Comparison of ENCODE assay signal across 1 cellular context in the genomic region with DNA sequence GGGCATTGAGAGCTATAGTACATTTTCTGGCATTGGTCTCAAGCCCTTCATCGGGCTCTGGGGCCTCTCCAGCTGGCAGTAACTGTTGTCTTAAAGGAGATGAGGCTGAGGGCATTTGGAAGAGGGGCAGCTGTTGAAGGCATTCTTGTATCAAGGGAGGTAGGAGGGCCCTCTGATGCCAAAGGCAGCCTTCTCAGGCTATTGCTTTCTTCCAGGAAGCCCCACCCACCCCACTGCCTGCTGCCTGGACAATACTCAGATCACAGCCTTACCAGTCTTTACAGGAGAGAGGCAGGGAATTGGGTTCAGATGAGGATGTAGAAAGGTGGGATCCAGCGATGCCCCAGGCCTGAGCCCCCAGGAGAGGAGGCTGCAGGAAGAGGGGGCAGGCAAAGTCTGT.
TF ChIP-seq lines count a peak whose summit lies in the region.

No MANE protein-coding gene starts in this region.

TF ChIP-seq in HCT116, 20 proteins besides CTCF, POLR2A, EP300 and RAD21 (continued from another document):
- TF ChIP-seq, protein P1, sequence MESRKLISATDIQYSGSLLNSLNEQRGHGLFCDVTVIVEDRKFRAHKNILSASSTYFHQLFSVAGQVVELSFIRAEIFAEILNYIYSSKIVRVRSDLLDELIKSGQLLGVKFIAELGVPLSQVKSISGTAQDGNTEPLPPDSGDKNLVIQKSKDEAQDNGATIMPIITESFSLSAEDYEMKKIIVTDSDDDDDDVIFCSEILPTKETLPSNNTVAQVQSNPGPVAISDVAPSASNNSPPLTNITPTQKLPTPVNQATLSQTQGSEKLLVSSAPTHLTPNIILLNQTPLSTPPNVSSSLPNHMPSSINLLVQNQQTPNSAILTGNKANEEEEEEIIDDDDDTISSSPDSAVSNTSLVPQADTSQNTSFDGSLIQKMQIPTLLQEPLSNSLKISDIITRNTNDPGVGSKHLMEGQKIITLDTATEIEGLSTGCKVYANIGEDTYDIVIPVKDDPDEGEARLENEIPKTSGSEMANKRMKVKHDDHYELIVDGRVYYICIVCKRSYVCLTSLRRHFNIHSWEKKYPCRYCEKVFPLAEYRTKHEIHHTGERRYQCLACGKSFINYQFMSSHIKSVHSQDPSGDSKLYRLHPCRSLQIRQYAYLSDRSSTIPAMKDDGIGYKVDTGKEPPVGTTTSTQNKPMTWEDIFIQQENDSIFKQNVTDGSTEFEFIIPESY (IDR thresholded peaks at IDR 0.05; ENCODE audit: extremely low read depth, insufficient replicate concordance, low read length): no peak
- TF ChIP-seq ZNF274 (IDR thresholded peaks at IDR 0.05; ENCODE audit: low read depth, low read length): no peak
